Comparison of ENCODE assay signal across 14 cellular contexts in the genomic region with DNA sequence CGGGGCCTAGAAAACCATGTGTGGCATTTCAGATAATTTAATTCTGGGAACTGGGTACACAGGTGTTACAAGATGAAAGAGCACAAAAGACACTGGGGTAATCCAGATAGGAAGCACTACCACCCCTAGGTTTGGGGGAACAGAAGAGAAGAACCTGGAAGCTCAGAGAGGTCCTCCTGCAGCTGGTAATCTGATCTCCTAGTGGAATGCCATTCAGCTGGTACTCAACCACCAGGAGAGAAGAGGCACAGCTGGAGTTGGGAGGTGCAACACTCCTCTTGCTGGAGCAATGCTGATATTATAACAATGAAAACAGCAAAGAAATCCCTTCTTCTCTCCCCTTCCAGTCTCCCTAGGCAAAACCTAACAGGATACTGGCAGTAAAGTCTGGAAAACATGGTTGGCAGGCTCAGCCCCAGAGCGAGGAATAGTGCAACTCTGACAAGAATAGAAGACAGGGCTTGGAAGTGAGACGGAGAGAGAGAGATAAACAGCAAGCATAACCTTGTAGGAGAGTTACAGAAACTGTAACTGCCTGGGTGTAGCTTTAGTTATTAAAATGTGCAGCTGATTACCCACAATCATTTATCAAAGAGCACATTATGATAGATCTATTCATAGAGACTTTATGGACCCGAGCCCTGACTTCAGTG. TPM values are rescaled to one million over a fixed set of nuclear protein-coding genes. Genes with fewer than 3 reads are reported as not detected.
DNase-seq lines count a peak whose midpoint lies in the region; ATAC-seq and TF ChIP-seq lines count a peak whose summit lies in the region.
"Had no signal": no experiment of that assay in that cellular context is flagged by ENCODE, and none has a peak within 500 bp of the region (broad histone marks: within the 10 kb centered on the region; RNA-seq: fewer than 3 reads in every experiment).

No MANE protein-coding gene starts in this region.

- no peak overlapping the region for H3K14ac ChIP-seq in neuronal stem cell (ENCODE audit: low read length)

- H2BK15ac ChIP-seq in neuronal stem cell (ENCODE audit: low read length) = no peak overlapping the region

- H3K79me1 ChIP-seq in neuronal stem cell (ENCODE audit: low read depth, low read length) = peaks cover 1% of the 10 kb centered on the region

- no peak overlapping the region for H3K18ac ChIP-seq in neuronal stem cell (ENCODE audit: low read length)

- no peaks in the 10 kb centered on the region for H3K27me3 ChIP-seq in cardiac muscle cell
- no peaks in the 10 kb centered on the region for H3K27me3 ChIP-seq in neuronal stem cell (ENCODE audit: control insufficient read depth in 3 of 3, insufficient read depth in 3 of 3, low read depth in 1 of 3, low read length in 3 of 3)
- H3K27me3 ChIP-seq: transverse colon had no signal

- no peak overlapping the region for H2BK12ac ChIP-seq in neuronal stem cell (ENCODE audit: low read length)

- H3K9me3 Mint-ChIP-seq in activated CD4-positive, alpha-beta memory T cell treated with anti-CD3 and anti-CD28 coated beads for 36 hours = no peaks in the 10 kb centered on the region
- H3K9me3 Mint-ChIP-seq: CD4-positive, alpha-beta memory T cell had no signal

- H3K4ac ChIP-seq in neuronal stem cell (ENCODE audit: low read length) = no peak overlapping the region

- no peak overlapping the region for H4K91ac ChIP-seq in neuronal stem cell (ENCODE audit: low read depth, low read length, poor library complexity)

- H3K4me1 ChIP-seq in cardiac muscle cell (ENCODE audit: low read depth) = peaks cover 27% of the 10 kb centered on the region
- H3K4me1 ChIP-seq in neuronal stem cell (ENCODE audit: control insufficient read depth in 2 of 2, insufficient read depth in 1 of 2, low read depth in 1 of 2, low read length in 2 of 2) = peaks cover 12 to 18% of the 10 kb centered on the region in 2 donors
- H3K4me1 ChIP-seq: transverse colon had no signal

- no peak overlapping the region for H3K23ac ChIP-seq in neuronal stem cell (ENCODE audit: low read depth, low read length, poor library complexity)

- no peak for TF ChIP-seq CTCF in cardiac muscle cell (IDR thresholded peaks at IDR 0.05; ENCODE audit: low read depth, low read length)

- H2AFZ ChIP-seq in neuronal stem cell (ENCODE audit: low read length) = no peak overlapping the region

- H3K4me2 ChIP-seq in neuronal stem cell (ENCODE audit: insufficient read depth, low read length, poor library complexity, severe bottlenecking) = no peak overlapping the region

- WGBS in neuronal stem cell (ENCODE audit: extremely low coverage in 2 of 2, insufficient read length in 2 of 2, insufficient replicate concordance in 1 of 2), 2 donors = no CpG with 5 or more reads among the region's 4 CpGs

- H3K9ac ChIP-seq in neuronal stem cell (ENCODE audit: low read depth, low read length, poor library complexity) = no peak overlapping the region

- H3K4me3 ChIP-seq in cardiac muscle cell (no peak overlapping the region), neuronal stem cell (ENCODE audit: low read length in 2 of 2) (no peak overlapping the region)
- H3K4me3 ChIP-seq: transverse colon had no signal

- H3K27ac Mint-ChIP-seq in activated CD4-positive, alpha-beta memory T cell treated with anti-CD3 and anti-CD28 coated beads for 36 hours = no peak overlapping the region
- H3K27ac Mint-ChIP-seq: activated naive CD8-positive, alpha-beta T cell; CD4-positive, alpha-beta memory T cell had no signal

- H3K9me3 ChIP-seq in cardiac muscle cell (ENCODE audit: low read depth) = no peaks in the 10 kb centered on the region
- no peaks in the 10 kb centered on the region for H3K9me3 ChIP-seq in neuronal stem cell (replicated peaks in 1 of 2; ENCODE audit: control insufficient read depth in 2 of 2, insufficient read depth in 1 of 2, low read depth in 1 of 2, low read length in 2 of 2)
- H3K9me3 ChIP-seq: transverse colon had no signal

- no peaks in the 10 kb centered on the region for H3K36me3 ChIP-seq in cardiac muscle cell
- H3K36me3 ChIP-seq in neuronal stem cell (replicated peaks in 1 of 2; ENCODE audit: control insufficient read depth in 2 of 2, insufficient read depth in 2 of 2, low read length in 2 of 2) = peaks cover 0 to 6% of the 10 kb centered on the region in 2 donors
- H3K36me3 ChIP-seq: transverse colon had no signal

- H3K4me3 Mint-ChIP-seq in activated CD4-positive, alpha-beta memory T cell treated with anti-CD3 and anti-CD28 coated beads for 36 hours = no peak overlapping the region
- H3K4me3 Mint-ChIP-seq: activated naive CD8-positive, alpha-beta T cell; CD4-positive, alpha-beta memory T cell had no signal

- H4K8ac ChIP-seq in neuronal stem cell (ENCODE audit: low read depth, low read length) = no peak overlapping the region

- peaks cover 23% of the 10 kb centered on the region for H3K4me1 Mint-ChIP-seq in activated CD4-positive, alpha-beta memory T cell treated with anti-CD3 and anti-CD28 coated beads for 36 hours (ENCODE audit: low read depth)

- H3K27me3 Mint-ChIP-seq in activated CD4-positive, alpha-beta memory T cell treated with anti-CD3 and anti-CD28 coated beads for 36 hours = no peaks in the 10 kb centered on the region
- H3K27me3 Mint-ChIP-seq: activated naive CD8-positive, alpha-beta T cell; CD4-positive, alpha-beta memory T cell had no signal

- intact Hi-C loops in activated CD4-positive, alpha-beta memory T cell treated with anti-CD3 and anti-CD28 coated beads for 36 hours (cut with micrococcal nuclease) = no loop called here

- DNase-seq in NCI-H1417 (lab: John Stamatoyannopoulos, UW) (peak in 2 of 3 experiments; percentile 14 to 33), NCI-H1417 treated with DMSO at 0.1 percent for 48 hours (lab: John Stamatoyannopoulos, UW) (no peak), NCI-H2171 treated with DMSO at 0.1 percent for 48 hours (lab: John Stamatoyannopoulos, UW) (peak; percentile 49), cardiac muscle cell (ENCODE audit: low read depth in 1 of 2, low spot score in 1 of 2) (peak in 1 of 2 donors; percentile 30), neuronal stem cell (ENCODE audit: low spot score) (no peak), UCSD-AML1 (lab: John Stamatoyannopoulos, UW; ENCODE audit: unreplicated experiment) (no peak)
- DNase-seq in activated CD4-positive, alpha-beta memory T cell treated with anti-CD3 and anti-CD28 coated beads for 36 hours = no peak
- DNase-seq: activated CD4-positive, CD25-positive, alpha-beta regulatory T cell; activated CD8-positive, alpha-beta memory T cell treated with anti-CD3 and anti-CD28 coated beads, Interleukin-2, amount 50 U/mL, for 4 hours; CD4-positive, alpha-beta memory T cell; transverse colon had no signal

- CTCF ChIA-PET in activated CD4-positive, alpha-beta memory T cell treated with anti-CD3 and anti-CD28 coated beads for 36 hours (lab: Charles Lee) = interaction anchor here (0.7 to 1.9 kb wide), 4 partner anchors 11 to 303 kb away, joined by 3 to 4 read pairs (median 4); no protein-coding TSS in a partner anchor

- H2BK120ac ChIP-seq in neuronal stem cell (ENCODE audit: low read depth, low read length) = no peak overlapping the region

- H2BK5ac ChIP-seq in neuronal stem cell (ENCODE audit: low read length) = no peak overlapping the region

- H3K27ac ChIP-seq in cardiac muscle cell (peak overlapping the region; percentile 73), neuronal stem cell (replicated peaks; ENCODE audit: low read length) (peak overlapping the region; percentile 33)
- H3K27ac ChIP-seq: transverse colon had no signal

- H3K36me3 Mint-ChIP-seq in activated CD4-positive, alpha-beta memory T cell treated with anti-CD3 and anti-CD28 coated beads for 36 hours = no peaks in the 10 kb centered on the region

- no peak for ATAC-seq in HG02885 (IDR thresholded peaks at IDR 0.05; ENCODE audit: poor library complexity, unreplicated experiment)
- ATAC-seq: Panc1 had no signal

- POLR2A ChIA-PET in activated CD4-positive, alpha-beta memory T cell treated with anti-CD3 and anti-CD28 coated beads for 36 hours (lab: Charles Lee) = interaction anchor here (0.6 kb wide), 1 partner anchor 13 kb away, joined by 3 read pairs; no protein-coding TSS in a partner anchor

- H2AK5ac ChIP-seq in neuronal stem cell (ENCODE audit: low read depth, low read length) = no peak overlapping the region

RNA-seq across cellular contexts. Expression of a gene that starts 35.0 kb away (rescaled TPM):
- 9.3 and 9.5 TPM in 2 replicates for total RNA-seq in cardiac muscle cell
- 12.3 and 15.3 TPM in 2 replicates for polyA plus RNA-seq in cardiac muscle cell
- 14.3 TPM for polyA plus RNA-seq in neuronal stem cell (2013, experiment 1 of 2)
- polyA plus RNA-seq in neuronal stem cell (2013, experiment 2 of 2) = 14.5 TPM
- total RNA-seq in activated CD4-positive, alpha-beta memory T cell treated with anti-CD3 and anti-CD28 coated beads for 36 hours = 10 to 100 TPM; 19.9 to 20.4 TPM

Comparison
In these comparisons a context has a peak if more than half of its experiments do, and no peak if none do; other contexts are left out.
1. DNase-seq: peak in NCI-H1417 (2 of 3) and NCI-H2171 treated with DMSO at 0.1 percent for 48 hours (single experiment); none in NCI-H1417 treated with DMSO at 0.1 percent for 48 hours (single experiment), neuronal stem cell (single experiment), UCSD-AML1 (single experiment) and activated CD4-positive, alpha-beta memory T cell treated with anti-CD3 and anti-CD28 coated beads for 36 hours (single experiment).